ENCODE assay signal across 8 cellular contexts in genomic region chr17:45150911-45151809, GRCh38. TPM values are rescaled to one million over a fixed set of nuclear protein-coding genes. Genes with fewer than 3 reads are reported as not detected.
DNase-seq lines count a peak whose midpoint lies in the region; ATAC-seq and TF ChIP-seq lines count a peak whose summit lies in the region.

No MANE protein-coding gene starts in this region.

- H3K4me3 Mint-ChIP-seq in activated CD4-positive, alpha-beta T cell treated with anti-CD3 and anti-CD28 coated beads for 36 hours: peak overlapping the region; percentile 99
- H3K4me3 Mint-ChIP-seq in WTC11: peak overlapping the region; percentile 98

- intact Hi-C loops in activated CD4-positive, alpha-beta T cell treated with anti-CD3 and anti-CD28 coated beads for 36 hours (cut with DNase I, micrococcal nuclease): no loop called here

- peaks cover 31% of the 10 kb centered on the region for H3K4me1 Mint-ChIP-seq in activated CD4-positive, alpha-beta T cell treated with anti-CD3 and anti-CD28 coated beads for 36 hours
- peaks cover 26% of the 10 kb centered on the region for H3K4me1 Mint-ChIP-seq in WTC11

- H3K9me3 ChIP-seq in iPS-15b (ENCODE audit: control insufficient read depth, insufficient read depth, low read length) (no peaks in the 10 kb centered on the region), thoracic aorta (no peaks in the 10 kb centered on the region)

- DNase-seq in activated CD4-positive, alpha-beta T cell treated with anti-CD3 and anti-CD28 coated beads for 36 hours: no peak
- DNase-seq in activated CD4-positive, alpha-beta T cell treated with anti-CD3 and anti-CD28 coated beads for 4 hours: no peak
- DNase-seq in WTC11 (ENCODE audit: low spot score): no peak
- no peak for DNase-seq in thoracic aorta (ENCODE audit: low spot score)
- no peak for DNase-seq in effector CD4-positive, alpha-beta T cell
- DNase-seq in activated CD4-positive, alpha-beta T cell treated with anti-CD3 and anti-CD28 coated beads for 1 hour: no peak

- peaks cover 38% of the 10 kb centered on the region for H3K36me3 Mint-ChIP-seq in activated CD4-positive, alpha-beta T cell treated with anti-CD3 and anti-CD28 coated beads for 36 hours (ENCODE audit: low read depth)
- H3K36me3 Mint-ChIP-seq in WTC11: no peaks in the 10 kb centered on the region; the same call in 1 of the 2 replicates

- no peak overlapping the region for H3K9ac ChIP-seq in iPS-15b (ENCODE audit: low read depth, low read length)

- H3K36me3 ChIP-seq in iPS-15b (ENCODE audit: control insufficient read depth, insufficient read depth, low read length) (no peaks in the 10 kb centered on the region), thoracic aorta (no peaks in the 10 kb centered on the region)

- H3K9me3 Mint-ChIP-seq in activated CD4-positive, alpha-beta T cell treated with anti-CD3 and anti-CD28 coated beads for 36 hours (ENCODE audit: low read depth): no peaks in the 10 kb centered on the region
- no peaks in the 10 kb centered on the region for H3K9me3 Mint-ChIP-seq in WTC11

- no peaks in the 10 kb centered on the region for H3K27me3 Mint-ChIP-seq in activated CD4-positive, alpha-beta T cell treated with anti-CD3 and anti-CD28 coated beads for 36 hours
- H3K27me3 Mint-ChIP-seq in WTC11 (ENCODE audit: low read depth): peaks cover 5% of the 10 kb centered on the region; the same call in 1 of the 2 replicates

- peak overlapping the region; percentile 2 to 23 for H3K27ac ChIP-seq in thoracic aorta

- peak overlapping the region; percentile 72 for H3K4me3 ChIP-seq in iPS-15b (ENCODE audit: low read depth, low read length)
- peak overlapping the region; percentile 86 for H3K4me3 ChIP-seq in thoracic aorta

- TF ChIP-seq CTCF in WTC11 (IDR thresholded peaks at IDR 0.05): no peak
- TF ChIP-seq CTCF in thoracic aorta (IDR thresholded peaks at IDR 0.05): no peak

- H3K27me3 ChIP-seq in iPS-15b (ENCODE audit: control insufficient read depth, insufficient read depth, low read length) (no peaks in the 10 kb centered on the region), thoracic aorta (replicated peaks; ENCODE audit: insufficient read depth) (no peaks in the 10 kb centered on the region)

- CTCF ChIA-PET in activated CD4-positive, alpha-beta T cell treated with anti-CD3 and anti-CD28 coated beads for 36 hours (lab: Charles Lee): interaction anchor here (0.7 to 10.0 kb wide), 17 partner anchors 11 to 163 kb away, joined by 3 to 222 read pairs (median 7); partner anchors contain the start of genes ACBD4, HEXIM2, NMT1 and PLCD3
- CTCF ChIA-PET in WTC11 (lab: Charles Lee): interaction anchor here (0.6 to 16.3 kb wide), 26 partner anchors 10 to 1109 kb away, joined by 3 to 531 read pairs (median 4); partner anchors contain the start of genes ACBD4, HEXIM2 and PLCD3

- H3K27ac Mint-ChIP-seq in activated CD4-positive, alpha-beta T cell treated with anti-CD3 and anti-CD28 coated beads for 36 hours: peak overlapping the region; percentile 76
- peak overlapping the region; percentile 50; the same call in 1 of the 2 replicates for H3K27ac Mint-ChIP-seq in WTC11

- ATAC-seq in activated CD4-positive, alpha-beta T cell treated with anti-CD3 and anti-CD28 coated beads for 36 hours: no peak
- ATAC-seq in WTC11 (no peak), thoracic aorta (ENCODE audit: insufficient number of reproducible peaks, low FRiP score, low read depth) (no peak), HG03354 (IDR thresholded peaks at IDR 0.05; ENCODE audit: poor library complexity, severe bottlenecking, unreplicated experiment) (no peak)

- POLR2A ChIA-PET in activated CD4-positive, alpha-beta T cell treated with anti-CD3 and anti-CD28 coated beads for 36 hours (lab: Charles Lee): interaction anchor here (0.6 to 6.5 kb wide), 16 partner anchors 9 to 161 kb away, joined by 3 to 247 read pairs (median 7); partner anchors contain the start of genes ACBD4, HEXIM2 and NMT1
- POLR2A ChIA-PET in WTC11 (lab: Charles Lee): interaction anchor here (0.6 to 6.1 kb wide), 5 partner anchors 9 to 397 kb away, joined by 4 to 242 read pairs (median 39); partner anchors contain the start of genes ACBD4 and HEXIM2

- no peaks in the 10 kb centered on the region for H3K4me1 ChIP-seq in iPS-15b (ENCODE audit: control insufficient read depth, insufficient read depth, low read length)
- peaks cover 18 to 39% of the 10 kb centered on the region in 2 donors for H3K4me1 ChIP-seq in thoracic aorta (ENCODE audit: control insufficient read depth in 1 of 2, low read depth in 2 of 2)

TF ChIP-seq in WTC11, 78 proteins besides CTCF, POLR2A, EP300 and RAD21:
- TF ChIP-seq NFE2L1 (CRISPR knock-in tag; IDR thresholded peaks at IDR 0.05): no peak

RNA-seq across cellular contexts. Expression of gene HEXIM1, which starts 2.9 kb away (rescaled TPM):
- total RNA-seq in activated CD4-positive, alpha-beta T cell treated with anti-CD3 and anti-CD28 coated beads for 36 hours: 10 to 100 TPM; 27.1 to 27.3 TPM
- total RNA-seq in WTC11 (2021): 29.6 to 36.9 TPM (median 35.2 TPM) in 3 replicates
- 10 to 100 TPM; 34.9 to 89.1 TPM for total RNA-seq in thoracic aorta

RNA-seq across cellular contexts. Expression of gene HEXIM2, which starts 10.5 kb away (rescaled TPM):
- total RNA-seq in activated CD4-positive, alpha-beta T cell treated with anti-CD3 and anti-CD28 coated beads for 36 hours: 1 to 10 TPM; 3.9 to 4.6 TPM
- total RNA-seq in WTC11 (2021) (11.9 to 16.1 TPM (median 12.2 TPM) in 3 replicates), thoracic aorta (1 to 10 TPM in 1 of 2 donors, not detected in 1; 1.5 TPM)

RNA-seq across cellular contexts. Expression of gene ACBD4, which starts 15.7 kb away (rescaled TPM):
- 10 to 100 TPM; 12.7 to 13.4 TPM for total RNA-seq in activated CD4-positive, alpha-beta T cell treated with anti-CD3 and anti-CD28 coated beads for 36 hours
- total RNA-seq in WTC11 (2021) (12.7 to 21.0 TPM (median 21.0 TPM) in 3 replicates), thoracic aorta (10 to 100 TPM; 21.5 to 27.9 TPM)

RNA-seq across cellular contexts. Expression of gene PLCD3, which starts 18.8 kb away (rescaled TPM):
- 1 to 10 TPM; 2.9 to 3.4 TPM for total RNA-seq in activated CD4-positive, alpha-beta T cell treated with anti-CD3 and anti-CD28 coated beads for 36 hours
- total RNA-seq in WTC11 (2021): 45.9 to 55.8 TPM (median 55.8 TPM) in 3 replicates
- 100 to 1,000 TPM in 1 of 2 donors, 10 to 100 TPM in 1; 79.3 to 116 TPM for total RNA-seq in thoracic aorta
